Comparison of ENCODE assay signal across 15 cellular contexts in the genomic region with DNA sequence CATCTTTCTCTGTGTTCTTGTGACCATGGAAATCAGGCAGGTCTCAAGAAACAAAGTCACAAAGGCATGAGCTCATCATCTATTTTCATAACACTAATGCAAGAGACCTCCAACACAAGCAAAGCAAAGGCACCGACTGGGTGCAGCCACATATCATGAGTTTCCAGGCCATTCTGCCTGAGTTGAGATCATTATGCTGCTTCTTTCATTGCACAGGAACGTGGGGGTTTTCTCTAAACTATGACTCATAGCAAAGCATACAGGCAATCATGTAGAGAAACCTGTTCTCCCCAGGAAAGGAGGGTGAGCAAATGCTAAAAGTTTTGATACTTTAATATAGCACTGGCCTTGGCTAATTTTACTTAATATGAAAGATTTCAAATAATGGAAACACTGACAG.
DNase-seq lines count a peak whose midpoint lies in the region; ATAC-seq and TF ChIP-seq lines count a peak whose summit lies in the region.
"Had no signal": no experiment of that assay in that cellular context is flagged by ENCODE, and none has a peak within 500 bp of the region (broad histone marks: within the 10 kb centered on the region; RNA-seq: fewer than 3 reads in every experiment).

No MANE protein-coding gene starts in this region.

- DNase-seq in AG08395 (ENCODE audit: low spot score) (peak; percentile 65), M059J (ENCODE audit: low read depth) (peak; percentile 94), mammary epithelial cell (peak; percentile 91), left lung (no peak), GM13977 (ENCODE audit: low spot score) (no peak), tibial nerve (ENCODE audit: low spot score in 2 of 2) (no peak), UCSD-AML1 (lab: John Stamatoyannopoulos, UW; ENCODE audit: unreplicated experiment) (no peak)
- DNase-seq: activated naive CD8-positive, alpha-beta T cell treated with anti-CD3 and anti-CD28 coated beads, Interleukin-2, amount 10 ng/mL, durations not matched to agents 7 days and 5 days; DMS79; H9; NCI-H1105 treated with DMSO at 0.1 percent for 48 hours; NCI-H446 treated with DMSO at 0.1 percent for 48 hours; SHP77; upper lobe of right lung had no signal

- H3K4me2 ChIP-seq in mammary epithelial cell (ENCODE audit: insufficient read depth, low read depth, low read length): peak overlapping the region; percentile 52

- dilution Hi-C loops in mammary epithelial cell (cut with HindIII; ENCODE audit: low sequenced_read_pairs): loop anchor here (5.0 kb wide), 2 partner anchors 44 to 96 kb away; no protein-coding TSS in a partner anchor

- CTCF ChIA-PET in mammary epithelial cell (lab: Charles Lee; ENCODE audit: low non-redundant PET): no interaction called here

- H3K79me2 ChIP-seq in mammary epithelial cell (ENCODE audit: insufficient read depth, low read length): no peaks in the 10 kb centered on the region

- intact Hi-C loops in mammary epithelial cell (cut with micrococcal nuclease): loop anchor here (5.0 kb wide), 1 partner anchor 39 kb away; no protein-coding TSS in a partner anchor
- intact Hi-C loops in left lung (cut with DNase I): no loop called here

- no peaks in the 10 kb centered on the region for H3K27me3 ChIP-seq in mammary epithelial cell (ENCODE audit: insufficient read depth, low read length)
- peaks cover 0 to 25% of the 10 kb centered on the region in 2 donors for H3K27me3 ChIP-seq in left lung
- no peaks in the 10 kb centered on the region for H3K27me3 ChIP-seq in tibial nerve

- H3K9ac ChIP-seq in mammary epithelial cell (ENCODE audit: insufficient read depth, low read length): no peak overlapping the region

- peak overlapping the region; percentile 6 for H2AFZ ChIP-seq in mammary epithelial cell (ENCODE audit: low read depth, low read length)

- in situ Hi-C loops in mammary epithelial cell (cut with MboI; ENCODE audit: low sequenced_read_pairs in 2 of 2): no loop called here
- in situ Hi-C loops in GM13977 (cut with MboI; ENCODE audit: low pct_unique_long_range_greater_than_20kb, low sequenced_read_pairs, unreplicated experiment): no loop called here

- TF ChIP-seq CTCF in mammary epithelial cell (conservative IDR thresholded peaks at IDR 0.05 in 1 of 2, IDR thresholded peaks at IDR 0.05 in 1 of 2; ENCODE audit: extremely low read depth in 1 of 2, insufficient read depth in 1 of 2, low read depth in 1 of 2, low read length in 2 of 2) (no peak), left lung (IDR thresholded peaks at IDR 0.05) (no peak), GM13977 (IDR thresholded peaks at IDR 0.05; ENCODE audit: extremely low read depth, insufficient read depth, missing control alignments) (no peak), tibial nerve (IDR thresholded peaks at IDR 0.05) (no peak)

- H3K4me3 ChIP-seq in mammary epithelial cell (replicated peaks in 1 of 3; ENCODE audit: insufficient read depth in 1 of 3, low read depth in 2 of 3, low read length in 3 of 3) (no peak overlapping the region), left lung (no peak overlapping the region), tibial nerve (no peak overlapping the region)
- H3K4me3 ChIP-seq: upper lobe of right lung had no signal

- H3K4me1 ChIP-seq in mammary epithelial cell (ENCODE audit: insufficient read depth, low read length): peaks cover 21% of the 10 kb centered on the region
- H3K4me1 ChIP-seq in left lung: no peaks in the 10 kb centered on the region
- no peaks in the 10 kb centered on the region for H3K4me1 ChIP-seq in tibial nerve
- H3K4me1 ChIP-seq: upper lobe of right lung had no signal

- no TSS peak for BruUV-seq in mammary epithelial cell (replicated peaks; lab: Mats Ljungman, UMichigan)

- peak overlapping the region; percentile 43 for H3K27ac ChIP-seq in mammary epithelial cell (ENCODE audit: insufficient read depth, low read depth, low read length)
- no peak overlapping the region for H3K27ac ChIP-seq in left lung
- no peak overlapping the region for H3K27ac ChIP-seq in tibial nerve
- H3K27ac ChIP-seq: upper lobe of right lung had no signal

- TF ChIP-seq EP300 in tibial nerve (IDR thresholded peaks at IDR 0.05): no peak

- ATAC-seq in left lung: peak; percentile 86
- ATAC-seq in GM19463 (IDR thresholded peaks at IDR 0.05; ENCODE audit: unreplicated experiment): no peak
- ATAC-seq: upper lobe of right lung had no signal

- no peaks in the 10 kb centered on the region for H3K9me3 ChIP-seq in mammary epithelial cell (replicated peaks; ENCODE audit: insufficient read depth, low read length)
- no peaks in the 10 kb centered on the region for H3K9me3 ChIP-seq in left lung
- H3K9me3 ChIP-seq in tibial nerve: no peaks in the 10 kb centered on the region
- H3K9me3 ChIP-seq: upper lobe of right lung had no signal

- no peak for TF ChIP-seq POLR2A in tibial nerve (IDR thresholded peaks at IDR 0.05)

- WGBS in mammary epithelial cell (ENCODE audit: low coverage, missing lambda C conversion rate): 0% methylated on average over 2 of the region's 2 CpGs
- 36 to 57% methylated on average over 2 of the region's 2 CpGs for WGBS in tibial nerve, 2 donors

- no peaks in the 10 kb centered on the region for H4K20me1 ChIP-seq in mammary epithelial cell (ENCODE audit: insufficient read depth, low read length)

- no peaks in the 10 kb centered on the region for H3K36me3 ChIP-seq in mammary epithelial cell (ENCODE audit: insufficient read depth, low read length)
- no peaks in the 10 kb centered on the region for H3K36me3 ChIP-seq in left lung
- no peaks in the 10 kb centered on the region for H3K36me3 ChIP-seq in tibial nerve
- H3K36me3 ChIP-seq: upper lobe of right lung had no signal

Comparison
In these comparisons a context has a peak if more than half of its experiments do, and no peak if none do; other contexts are left out.
1. DNase-seq: peak in AG08395 (single experiment), M059J (single experiment) and mammary epithelial cell (single experiment); none in left lung (0 of 2), GM13977 (single experiment), tibial nerve (0 of 2) and UCSD-AML1 (single experiment).